8 cellular contexts compared by ENCODE assay signal in genomic region chr12:124918622-124918988, GRCh38. TPM values are rescaled to one million over a fixed set of nuclear protein-coding genes. Genes with fewer than 3 reads are reported as not detected.
DNase-seq lines count a peak whose midpoint lies in the region; ATAC-seq, FAIRE-seq and TF ChIP-seq lines count a peak whose summit lies in the region.
"Not testable (repeated sequence)": the region's sequence is repeated elsewhere in the genome, so short reads cannot be mapped to it uniquely, and the experiment has no call there.

No MANE protein-coding gene starts in this region.

- not testable (repeated sequence) for H4K20me1 ChIP-seq in Loucy (ENCODE audit: insufficient read depth, low read length, poor library complexity, severe bottlenecking); astrocyte (ENCODE audit: insufficient read depth, low read length)

- peak overlapping the region; percentile 91 for H3K9ac ChIP-seq in Loucy (ENCODE audit: low read depth, low read length, poor library complexity, severe bottlenecking)
- not testable (repeated sequence) for H3K9ac ChIP-seq in astrocyte (ENCODE audit: low read length); parathyroid adenoma

- POLR2A ChIA-PET in CD4-positive, alpha-beta memory T cell (lab: Charles Lee; ENCODE audit: partially characterized antibody) = interaction anchor here (0.6 to 12.7 kb wide), 7 partner anchors 8 to 1686 kb away, joined by 3 to 836 read pairs (median 44); partner anchors contain the start of genes BRI3BP and MPHOSPH9

- H3K4me3 ChIP-seq in CD4-positive, alpha-beta memory T cell (ENCODE audit: low read length in 2 of 2) = peak overlapping the region; percentile 39 to 53
- peak overlapping the region; percentile 96 for H3K4me3 ChIP-seq in Loucy (ENCODE audit: low read length, poor library complexity, severe bottlenecking)
- not testable (repeated sequence) for H3K4me3 ChIP-seq in astrocyte (ENCODE audit: insufficient read depth, low read depth, low read length)
- H3K4me3 ChIP-seq in epithelial cell of proximal tubule (ENCODE audit: low read depth, low read length) = peak overlapping the region; percentile 40
- peak overlapping the region; percentile 91 for H3K4me3 ChIP-seq in lower lobe of right lung
- H3K4me3 ChIP-seq in parathyroid adenoma (ENCODE audit: low read depth, low read length) = peak overlapping the region; percentile 61
- peak overlapping the region; percentile 91 for H3K4me3 ChIP-seq in thoracic aorta

- H3F3A ChIP-seq in Loucy (ENCODE audit: low read depth) = peaks cover 28% of the 10 kb centered on the region; the same call in 1 of the 2 replicates

- H2AFZ ChIP-seq in Loucy (ENCODE audit: low read length); astrocyte (ENCODE audit: low read depth, low read length); parathyroid adenoma: not testable (repeated sequence)

- FAIRE-seq in astrocyte (lab: Jason Lieb, UNC) = not testable (repeated sequence)

- peak overlapping the region; percentile 93 for H3K4me2 ChIP-seq in Loucy (ENCODE audit: low read depth, low read length, poor library complexity, severe bottlenecking)
- peak overlapping the region; percentile 90 for H3K4me2 ChIP-seq in astrocyte (ENCODE audit: low read length)
- peak overlapping the region; percentile 82 for H3K4me2 ChIP-seq in parathyroid adenoma (ENCODE audit: low read length)

- TF ChIP-seq CTCF in Loucy (conservative IDR thresholded peaks at IDR 0.05; ENCODE audit: low read length); astrocyte (IDR thresholded peaks at IDR 0.05; ENCODE audit: insufficient read depth, low read depth, low read length); epithelial cell of proximal tubule (conservative IDR thresholded peaks at IDR 0.05; ENCODE audit: low read depth, low read length); lower lobe of right lung (IDR thresholded peaks at IDR 0.05); parathyroid adenoma (IDR thresholded peaks at IDR 0.05); thoracic aorta (IDR thresholded peaks at IDR 0.05): not testable (repeated sequence)

- peaks cover 11 to 30% of the 10 kb centered on the region in 2 donors for H3K36me3 Mint-ChIP-seq in CD4-positive, alpha-beta memory T cell
- peaks cover 13% of the 10 kb centered on the region for H3K36me3 Mint-ChIP-seq in activated CD4-positive, alpha-beta T cell treated with anti-CD3 and anti-CD28 coated beads, Interleukin-2, amount 10 ng/mL, durations not matched to agents 24 days and 14 days (ENCODE audit: low read depth)
- H3K36me3 Mint-ChIP-seq in astrocyte (ENCODE audit: low read depth, unreplicated experiment) = not testable (repeated sequence)

- intact Hi-C loops in CD4-positive, alpha-beta memory T cell (cut with micrococcal nuclease); activated CD4-positive, alpha-beta T cell treated with anti-CD3 and anti-CD28 coated beads, Interleukin-2, amount 10 ng/mL, durations not matched to agents 24 days and 14 days (cut with micrococcal nuclease); lower lobe of right lung (cut with DNase I): not testable (repeated sequence)

- not testable (repeated sequence) for DNase-seq in CD4-positive, alpha-beta memory T cell; activated CD4-positive, alpha-beta T cell treated with anti-CD3 and anti-CD28 coated beads, Interleukin-2, amount 10 ng/mL, durations not matched to agents 24 days and 14 days; astrocyte (ENCODE audit: low read depth); epithelial cell of proximal tubule (ENCODE audit: low read depth); lower lobe of right lung; thoracic aorta (ENCODE audit: low spot score)

- H3K4me1 ChIP-seq in CD4-positive, alpha-beta memory T cell (ENCODE audit: insufficient read depth, low read length) = peaks cover 77% of the 10 kb centered on the region
- H3K4me1 ChIP-seq in Loucy (ENCODE audit: insufficient read depth, low read length, poor library complexity, severe bottlenecking) (peaks cover 50% of the 10 kb centered on the region), astrocyte (ENCODE audit: insufficient read depth, low read length) (peaks cover 53% of the 10 kb centered on the region), lower lobe of right lung (peaks cover 69% of the 10 kb centered on the region), parathyroid adenoma (peaks cover 31% of the 10 kb centered on the region), thoracic aorta (ENCODE audit: control insufficient read depth in 1 of 2, low read depth in 2 of 2) (peaks cover 36 to 57% of the 10 kb centered on the region in 2 donors)

- H3K27ac ChIP-seq in CD4-positive, alpha-beta memory T cell (ENCODE audit: low read depth, low read length) = peak overlapping the region; percentile 98
- H3K27ac ChIP-seq in astrocyte (ENCODE audit: low read depth, low read length) = peak overlapping the region; percentile 100
- H3K27ac ChIP-seq in lower lobe of right lung = peak overlapping the region; percentile 100
- peak overlapping the region; percentile 100 for H3K27ac ChIP-seq in parathyroid adenoma
- H3K27ac ChIP-seq in thoracic aorta = peak overlapping the region; percentile 97 to 100

- H3K4me1 Mint-ChIP-seq in CD4-positive, alpha-beta memory T cell = peaks cover 60 to 90% (median 74%) of the 10 kb centered on the region in 4 donors
- peaks cover 66% of the 10 kb centered on the region for H3K4me1 Mint-ChIP-seq in activated CD4-positive, alpha-beta T cell treated with anti-CD3 and anti-CD28 coated beads, Interleukin-2, amount 10 ng/mL, durations not matched to agents 24 days and 14 days
- H3K4me1 Mint-ChIP-seq in astrocyte (ENCODE audit: low read depth, unreplicated experiment) = peaks cover 44% of the 10 kb centered on the region

- H3K79me2 ChIP-seq in Loucy (ENCODE audit: insufficient read depth, low read length) = peaks cover 17% of the 10 kb centered on the region
- peaks cover 22% of the 10 kb centered on the region for H3K79me2 ChIP-seq in astrocyte (ENCODE audit: insufficient read depth, low read length)
- not testable (repeated sequence) for H3K79me2 ChIP-seq in parathyroid adenoma

- peaks cover 0 to 17% (median 3%) of the 10 kb centered on the region in 8 donors for H3K9me3 Mint-ChIP-seq in CD4-positive, alpha-beta memory T cell
- H3K9me3 Mint-ChIP-seq in activated CD4-positive, alpha-beta T cell treated with anti-CD3 and anti-CD28 coated beads, Interleukin-2, amount 10 ng/mL, durations not matched to agents 24 days and 14 days; astrocyte (ENCODE audit: unreplicated experiment): not testable (repeated sequence)

- peak overlapping the region; percentile 95 to 100 (median 97) for H3K27ac Mint-ChIP-seq in CD4-positive, alpha-beta memory T cell
- peak overlapping the region; percentile 100 for H3K27ac Mint-ChIP-seq in activated CD4-positive, alpha-beta T cell treated with anti-CD3 and anti-CD28 coated beads, Interleukin-2, amount 10 ng/mL, durations not matched to agents 24 days and 14 days
- peak overlapping the region; percentile 100 for H3K27ac Mint-ChIP-seq in astrocyte (ENCODE audit: unreplicated experiment)

- not testable (repeated sequence) for H3K36me3 ChIP-seq in CD4-positive, alpha-beta memory T cell (ENCODE audit: insufficient read depth, low read length); Loucy (ENCODE audit: insufficient read depth, low read length); astrocyte (ENCODE audit: insufficient read depth, low read length); lower lobe of right lung; parathyroid adenoma (ENCODE audit: control insufficient read depth, insufficient read depth, low read length); thoracic aorta

- H3K27me3 Mint-ChIP-seq in CD4-positive, alpha-beta memory T cell; activated CD4-positive, alpha-beta T cell treated with anti-CD3 and anti-CD28 coated beads, Interleukin-2, amount 10 ng/mL, durations not matched to agents 24 days and 14 days; astrocyte (ENCODE audit: low read depth, unreplicated experiment): not testable (repeated sequence)

- ATAC-seq in lower lobe of right lung; thoracic aorta (ENCODE audit: insufficient number of reproducible peaks, low FRiP score, low read depth): not testable (repeated sequence)

- CTCF ChIA-PET in CD4-positive, alpha-beta memory T cell (lab: Charles Lee; ENCODE audit: partially characterized antibody) = interaction anchor here (1.0 to 30.2 kb wide), 6 partner anchors 9 to 23 kb away, joined by 3 to 898 read pairs (median 24); no protein-coding TSS in a partner anchor

- H3K9me3 ChIP-seq in CD4-positive, alpha-beta memory T cell (ENCODE audit: control insufficient read depth in 1 of 2, low read length in 2 of 2); Loucy (ENCODE audit: insufficient read depth, low read depth, low read length); astrocyte (ENCODE audit: insufficient read depth, low read depth, low read length); lower lobe of right lung; parathyroid adenoma (ENCODE audit: control insufficient read depth, low read length); thoracic aorta: not testable (repeated sequence)

- H3K4me3 Mint-ChIP-seq in CD4-positive, alpha-beta memory T cell = peak overlapping the region; percentile 82 to 99 (median 87)
- H3K4me3 Mint-ChIP-seq in activated CD4-positive, alpha-beta T cell treated with anti-CD3 and anti-CD28 coated beads, Interleukin-2, amount 10 ng/mL, durations not matched to agents 24 days and 14 days = peak overlapping the region; percentile 99
- not testable (repeated sequence) for H3K4me3 Mint-ChIP-seq in astrocyte (ENCODE audit: unreplicated experiment)

- not testable (repeated sequence) for H3K9me2 ChIP-seq in Loucy (replicated peaks; ENCODE audit: low read depth, low read length)

- not testable (repeated sequence) for H3K27me3 ChIP-seq in CD4-positive, alpha-beta memory T cell (ENCODE audit: insufficient read depth, low read length); Loucy (ENCODE audit: insufficient read depth, low read length, poor library complexity, severe bottlenecking); astrocyte (ENCODE audit: insufficient read depth, low read length); lower lobe of right lung (ENCODE audit: low read depth); parathyroid adenoma (ENCODE audit: control insufficient read depth, insufficient read depth, low read length); thoracic aorta (replicated peaks; ENCODE audit: insufficient read depth)

RNA-seq across cellular contexts. Expression of gene UBC, which starts 4.2 kb away (rescaled TPM):
- 100 to 1,000 TPM; 858 to 878 TPM for total RNA-seq in CD4-positive, alpha-beta memory T cell
- 1,000 to 10,000 TPM in 1 of 2 donors, 100 to 1,000 TPM in 1; 853 to 1,668 TPM for polyA plus RNA-seq in CD4-positive, alpha-beta memory T cell
- total RNA-seq in activated CD4-positive, alpha-beta T cell treated with anti-CD3 and anti-CD28 coated beads, Interleukin-2, amount 10 ng/mL, durations not matched to agents 24 days and 14 days = 778 and 788 TPM in 2 replicates
- total RNA-seq in astrocyte (1,171 and 1,214 TPM in 2 replicates), epithelial cell of proximal tubule (679 and 827 TPM in 2 replicates), lower lobe of right lung (977 TPM), thoracic aorta (1,000 to 10,000 TPM; 1,069 to 1,422 TPM)

RNA-seq across cellular contexts. Expression of gene SCARB1, which starts 54.9 kb away (rescaled TPM):
- 1 to 10 TPM; 2.2 to 2.6 TPM for total RNA-seq in CD4-positive, alpha-beta memory T cell
- polyA plus RNA-seq in CD4-positive, alpha-beta memory T cell = 1 to 10 TPM; 1.5 to 1.6 TPM
- 23.8 and 25.6 TPM in 2 replicates for total RNA-seq in activated CD4-positive, alpha-beta T cell treated with anti-CD3 and anti-CD28 coated beads, Interleukin-2, amount 10 ng/mL, durations not matched to agents 24 days and 14 days
- total RNA-seq in astrocyte (44.5 and 48.4 TPM in 2 replicates), epithelial cell of proximal tubule (21.9 and 72.8 TPM in 2 replicates), lower lobe of right lung (24.0 TPM), thoracic aorta (10 to 100 TPM in 1 of 2 donors, 1 to 10 TPM in 1; 8.8 to 13.1 TPM)
